ENCODE assay signal across 28 cellular contexts in the genomic region with DNA sequence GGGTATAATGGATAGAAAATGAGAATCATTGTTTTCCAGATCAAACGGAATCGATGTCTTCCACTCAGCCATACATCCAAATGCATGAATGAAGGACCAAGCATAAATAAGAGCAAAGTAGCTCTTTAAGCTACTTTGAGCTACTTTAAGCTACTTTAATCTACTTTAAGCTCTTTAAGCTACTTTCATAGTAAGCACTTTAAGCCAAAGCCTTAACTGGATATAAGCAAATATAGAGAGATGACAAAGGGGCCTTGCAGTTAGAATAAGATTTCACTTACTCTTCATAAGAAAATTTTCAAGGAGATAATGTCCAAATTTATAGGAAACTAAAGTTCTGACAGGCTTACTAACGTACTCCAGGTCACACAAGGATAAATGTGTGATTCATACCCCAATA.
DNase-seq lines count a peak whose midpoint lies in the region; ATAC-seq, FAIRE-seq and TF ChIP-seq lines count a peak whose summit lies in the region.
"Had no signal": no experiment of that assay in that cellular context is flagged by ENCODE, and none has a peak within 500 bp of the region (broad histone marks: within the 10 kb centered on the region; RNA-seq: fewer than 3 reads in every experiment).

No MANE protein-coding gene starts in this region.

- TF ChIP-seq EP300 in HepG2 (IDR thresholded peaks at IDR 0.05; ENCODE audit: low read depth in 2 of 2, low read length in 2 of 2), result no peak
- no peak for TF ChIP-seq EP300 in HepG2 (CRISPR knock-in tag; IDR thresholded peaks at IDR 0.05; ENCODE audit: borderline replicate concordance)

- H3K27me3 ChIP-seq in HepG2 (ENCODE audit: control insufficient read depth in 1 of 2, insufficient read depth in 2 of 2, low read length in 2 of 2), result no peaks in the 10 kb centered on the region
- no peaks in the 10 kb centered on the region for H3K27me3 ChIP-seq in right lobe of liver
- H3K27me3 ChIP-seq in RWPE2 (ENCODE audit: insufficient read depth, poor library complexity, severe bottlenecking), result no peaks in the 10 kb centered on the region
- H3K27me3 ChIP-seq in lower lobe of right lung (ENCODE audit: low read depth), result no peaks in the 10 kb centered on the region
- H3K27me3 ChIP-seq: neutrophil, sigmoid colon, thyroid gland, uterus had no signal

- ATAC-seq in HepG2 (no peak), right lobe of liver (no peak), RWPE2 (ENCODE audit: low read depth) (no peak), SK-N-SH treated with all-trans-retinoic acid at 6 μM for 48 hours (no peak), lower lobe of right lung (no peak)
- ATAC-seq: left ventricle myocardium superior, Right ventricle myocardium inferior had no signal

- no peaks in the 10 kb centered on the region for H4K20me1 ChIP-seq in HepG2 (ENCODE audit: insufficient read depth, low read length)

- no peak overlapping the region for H3K4me3 ChIP-seq in HepG2 (replicated peaks in 1 of 3; ENCODE audit: insufficient read depth in 1 of 3, low read depth in 2 of 3, low read length in 3 of 3)
- no peak overlapping the region for H3K4me3 ChIP-seq in right lobe of liver
- H3K4me3 ChIP-seq in RWPE2 (ENCODE audit: severe bottlenecking), result no peak overlapping the region
- no peak overlapping the region for H3K4me3 ChIP-seq in fibroblast of mammary gland (ENCODE audit: control insufficient read depth, low read depth, low read length)
- H3K4me3 ChIP-seq in lower lobe of right lung, result no peak overlapping the region
- H3K4me3 ChIP-seq: sigmoid colon, thyroid gland, uterus had no signal

- intact Hi-C loops in HepG2 (cut with micrococcal nuclease; ENCODE audit: unreplicated experiment) (no loop called here), right lobe of liver (cut with DNase I) (no loop called here), lower lobe of right lung (cut with DNase I) (no loop called here)

- H3K27ac ChIP-seq in HepG2 (ENCODE audit: extremely low read length, insufficient read depth, low read length) (no peak overlapping the region), right lobe of liver (no peak overlapping the region), RWPE2 (ENCODE audit: poor library complexity, severe bottlenecking) (peak overlapping the region; percentile 87), lower lobe of right lung (no peak overlapping the region)
- H3K27ac ChIP-seq: neutrophil, sigmoid colon, thyroid gland, uterus, VCaP had no signal

- WGBS in HepG2 (ENCODE audit: low lambda C conversion rate), result 45% methylated on average over 3 of the region's 3 CpGs
- 74% methylated on average over 3 of the region's 3 CpGs for WGBS in right lobe of liver (ENCODE audit: insufficient coverage, low coverage, low lambda C conversion rate, missing lambda C conversion rate)

- H2AFZ ChIP-seq in HepG2 (ENCODE audit: low read length), result peak overlapping the region; percentile 21

- H3K4me1 ChIP-seq in HepG2 (ENCODE audit: insufficient read depth, low read length), result peaks cover 24% of the 10 kb centered on the region
- H3K4me1 ChIP-seq in right lobe of liver, result no peaks in the 10 kb centered on the region
- peaks cover 28% of the 10 kb centered on the region for H3K4me1 ChIP-seq in RWPE2 (ENCODE audit: insufficient read depth, poor library complexity, severe bottlenecking)
- no peaks in the 10 kb centered on the region for H3K4me1 ChIP-seq in lower lobe of right lung
- H3K4me1 ChIP-seq: sigmoid colon, thyroid gland, uterus had no signal

- H3K9ac ChIP-seq in HepG2 (ENCODE audit: insufficient read depth, low read depth, low read length), result no peak overlapping the region

- H3K4me2 ChIP-seq in HepG2 (ENCODE audit: low read depth, low read length), result no peak overlapping the region

- in situ Hi-C loops in HepG2 (cut with HindIII; ENCODE audit: extremely low pct_ligation_motif_present, low pct_unique_long_range_greater_than_20kb), result no loop called here

- no peaks in the 10 kb centered on the region for H3K79me2 ChIP-seq in HepG2 (ENCODE audit: insufficient read depth, low read length)

- no peak for TF ChIP-seq CTCF in HepG2 (CRISPR knock-in tag; IDR thresholded peaks at IDR 0.05)
- no peak for TF ChIP-seq CTCF in right lobe of liver (IDR thresholded peaks at IDR 0.05)
- no peak for TF ChIP-seq CTCF in RWPE2 (IDR thresholded peaks at IDR 0.05; ENCODE audit: poor library complexity, severe bottlenecking)
- TF ChIP-seq CTCF in fibroblast of mammary gland (conservative IDR thresholded peaks at IDR 0.05; ENCODE audit: control insufficient read depth, insufficient read depth, low read depth, low read length), result no peak
- TF ChIP-seq CTCF in lower lobe of right lung (IDR thresholded peaks at IDR 0.05), result no peak

- no TSS peak for BruUV-seq in HepG2 (replicated peaks; lab: Mats Ljungman, UMichigan)

- H3K36me3 ChIP-seq in HepG2 (replicated peaks in 1 of 2; ENCODE audit: control insufficient read depth in 1 of 2, insufficient read depth in 2 of 2, low read length in 2 of 2) (no peaks in the 10 kb centered on the region), right lobe of liver (no peaks in the 10 kb centered on the region), RWPE2 (ENCODE audit: low read depth) (no peaks in the 10 kb centered on the region), lower lobe of right lung (no peaks in the 10 kb centered on the region)
- H3K36me3 ChIP-seq: neutrophil, sigmoid colon, thyroid gland, uterus had no signal

- TF ChIP-seq POLR2A in HepG2 (IDR thresholded peaks at IDR 0.05; ENCODE audit: insufficient read depth in 1 of 2, low read depth in 2 of 2, low read length in 2 of 2) (no peak), right lobe of liver (IDR thresholded peaks at IDR 0.05) (no peak)

- POLR2A ChIA-PET in HepG2 (lab: Yijun Ruan, JAX), result no interaction called here

- no peak for TF ChIP-seq RAD21 in HepG2 (CRISPR knock-in tag; IDR thresholded peaks at IDR 0.05)

- H3K9me3 ChIP-seq in HepG2 (ENCODE audit: low read length) (no peaks in the 10 kb centered on the region), right lobe of liver (no peaks in the 10 kb centered on the region), RWPE2 (ENCODE audit: severe bottlenecking) (no peaks in the 10 kb centered on the region), lower lobe of right lung (no peaks in the 10 kb centered on the region)
- H3K9me3 ChIP-seq: neutrophil, sigmoid colon, thyroid gland, uterus had no signal

- CTCF ChIA-PET in HepG2 (lab: Yijun Ruan, JAX; ENCODE audit: low intra/inter-chr PET ratio, low total read pairs), result no interaction called here

- no peak for DNase-seq in HepG2 (ENCODE audit: low spot score)
- DNase-seq in right lobe of liver, result no peak
- DNase-seq in RWPE2 (ENCODE audit: low spot score), result no peak
- DNase-seq in fibroblast of mammary gland (ENCODE audit: low read depth), result peak; percentile 41
- DNase-seq in lower lobe of right lung, result no peak
- no peak for DNase-seq in CD1c-positive myeloid dendritic cell (ENCODE audit: extremely low spot score)
- DNase-seq in activated T-cell treated with anti-CD3 and anti-CD28 coated beads, Interleukin-2, amount 50 U/mL, for 48 hours, result no peak
- DNase-seq: activated CD4-positive, alpha-beta T cell treated with anti-CD3 and anti-CD28 coated beads for 4 hours; activated CD8-positive, alpha-beta memory T cell treated with anti-CD3 and anti-CD28 coated beads for 24 hours; activated T-cell treated with anti-CD3 and anti-CD28 coated beads for 4 hours; anterior cingulate cortex; Calu3; glutamatergic neuron; left ventricle myocardium superior; NCI-H2107; NCI-H446; sigmoid colon; stimulated activated CD4-positive, alpha-beta T cell treated with anti-CD3 and anti-CD28 coated beads, Interleukin-4, amount 100 ng/mL, for 24 hours; thyroid gland; uterus had no signal

- FAIRE-seq in HepG2 (lab: Jason Lieb, UNC), result no peak
- FAIRE-seq: A204.1, GM18507, GM19239, islet of Langerhans had no signal

TF ChIP-seq in HepG2, 621 proteins besides CTCF, POLR2A, EP300 and RAD21 (continues in another document):
- TF ChIP-seq ZFY (CRISPR knock-in tag; IDR thresholded peaks at IDR 0.05), result no peak
- no peak for TF ChIP-seq KLF15 (CRISPR knock-in tag; IDR thresholded peaks at IDR 0.05; ENCODE audit: borderline replicate concordance)
- TF ChIP-seq ZNF431 (CRISPR knock-in tag; IDR thresholded peaks at IDR 0.05; ENCODE audit: borderline replicate concordance, low read depth), result no peak
- TF ChIP-seq, protein P1, sequence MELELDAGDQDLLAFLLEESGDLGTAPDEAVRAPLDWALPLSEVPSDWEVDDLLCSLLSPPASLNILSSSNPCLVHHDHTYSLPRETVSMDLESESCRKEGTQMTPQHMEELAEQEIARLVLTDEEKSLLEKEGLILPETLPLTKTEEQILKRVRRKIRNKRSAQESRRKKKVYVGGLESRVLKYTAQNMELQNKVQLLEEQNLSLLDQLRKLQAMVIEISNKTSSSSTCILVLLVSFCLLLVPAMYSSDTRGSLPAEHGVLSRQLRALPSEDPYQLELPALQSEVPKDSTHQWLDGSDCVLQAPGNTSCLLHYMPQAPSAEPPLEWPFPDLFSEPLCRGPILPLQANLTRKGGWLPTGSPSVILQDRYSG (CRISPR knock-in tag; IDR thresholded peaks at IDR 0.05), result no peak

TF ChIP-seq in SK-N-SH treated with all-trans-retinoic acid at 6 μM for 48 hours, 23 proteins besides CTCF, POLR2A, EP300 and RAD21:
- no peak for TF ChIP-seq ARNTL (CRISPR knock-in tag; IDR thresholded peaks at IDR 0.05; ENCODE audit: borderline replicate concordance, low read depth)
- TF ChIP-seq OSR1 (CRISPR knock-in tag; IDR thresholded peaks at IDR 0.05), result no peak
